Comparison of ENCODE assay signal across 1 cellular context in the genomic region with DNA sequence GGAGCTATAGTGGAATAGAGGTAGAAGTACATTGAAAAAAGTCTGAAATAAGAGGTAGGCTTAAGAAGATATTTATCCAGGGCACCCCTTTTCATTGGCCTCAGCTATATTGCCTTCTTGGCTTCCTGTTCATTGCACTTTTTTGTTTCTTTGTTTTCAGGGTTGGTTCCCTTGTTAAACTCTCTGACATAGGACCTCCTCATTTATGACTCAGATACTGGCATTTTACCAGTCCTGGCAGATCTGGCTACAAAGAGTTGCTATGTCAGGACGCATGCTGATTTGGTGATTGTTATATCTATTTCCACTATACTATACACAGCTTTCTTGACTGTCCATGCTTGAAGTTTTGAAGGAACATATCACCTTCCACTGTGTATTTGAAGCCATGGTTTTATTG.
TF ChIP-seq lines count a peak whose summit lies in the region.

No MANE protein-coding gene starts in this region.

TF ChIP-seq in IMR-90, 13 proteins besides CTCF, POLR2A, EP300 and RAD21:
- TF ChIP-seq RFX5 (IDR thresholded peaks at IDR 0.05; ENCODE audit: low read depth, low read length) (no peak), NFE2L2 (IDR thresholded peaks at IDR 0.05; ENCODE audit: low read depth, low read length) (no peak), RCOR1 (IDR thresholded peaks at IDR 0.05; ENCODE audit: insufficient replicate concordance, low read length) (no peak), SMC3 (IDR thresholded peaks at IDR 0.05; ENCODE audit: low read depth, low read length) (no peak), MAFK (IDR thresholded peaks at IDR 0.05; ENCODE audit: low read depth, low read length) (no peak), CEBPB (IDR thresholded peaks at IDR 0.05; ENCODE audit: low read depth, low read length) (no peak), FOS (IDR thresholded peaks at IDR 0.05; ENCODE audit: low read depth, low read length) (no peak), MAZ (IDR thresholded peaks at IDR 0.05; ENCODE audit: borderline replicate concordance, low read depth, low read length) (no peak)
- TF ChIP-seq, protein P1, sequence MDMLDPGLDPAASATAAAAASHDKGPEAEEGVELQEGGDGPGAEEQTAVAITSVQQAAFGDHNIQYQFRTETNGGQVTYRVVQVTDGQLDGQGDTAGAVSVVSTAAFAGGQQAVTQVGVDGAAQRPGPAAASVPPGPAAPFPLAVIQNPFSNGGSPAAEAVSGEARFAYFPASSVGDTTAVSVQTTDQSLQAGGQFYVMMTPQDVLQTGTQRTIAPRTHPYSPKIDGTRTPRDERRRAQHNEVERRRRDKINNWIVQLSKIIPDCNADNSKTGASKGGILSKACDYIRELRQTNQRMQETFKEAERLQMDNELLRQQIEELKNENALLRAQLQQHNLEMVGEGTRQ (IDR thresholded peaks at IDR 0.05; ENCODE audit: low read depth, low read length) = no peak
